8 cellular contexts compared by ENCODE assay signal in genomic region chrX:46913710-46914109, GRCh38. TPM values are rescaled to one million over a fixed set of nuclear protein-coding genes. Genes with fewer than 3 reads are reported as not detected.
DNase-seq lines count a peak whose midpoint lies in the region; ATAC-seq and TF ChIP-seq lines count a peak whose summit lies in the region.

No MANE protein-coding gene starts in this region.

- ATAC-seq in activated T-helper 17 cell treated with anti-CD3 and anti-CD28 coated beads, Interleukin-2, amount 50 U/mL, for 72 hours (replicated peaks), result no peak
- ATAC-seq in HG03175 (IDR thresholded peaks at IDR 0.05; ENCODE audit: unreplicated experiment), result no peak

- H3K4me2 ChIP-seq in smooth muscle cell, result peak overlapping the region; percentile 86

- H3K27ac Mint-ChIP-seq in activated T-helper 17 cell treated with anti-CD3 and anti-CD28 coated beads, Interleukin-2, amount 50 U/mL, for 72 hours, result no peak overlapping the region

- H3K27me3 ChIP-seq in A673 (replicated peaks; ENCODE audit: insufficient read depth, low read depth, low read length, poor library complexity), result no peaks in the 10 kb centered on the region
- peaks cover 8% of the 10 kb centered on the region for H3K27me3 ChIP-seq in HAP-1 (ENCODE audit: low read depth)
- no peaks in the 10 kb centered on the region for H3K27me3 ChIP-seq in iPS DF 6.9 (ENCODE audit: control insufficient read depth, insufficient read depth, low read length)
- no peaks in the 10 kb centered on the region for H3K27me3 ChIP-seq in smooth muscle cell (ENCODE audit: low read depth)

- no peaks in the 10 kb centered on the region for H3K36me3 Mint-ChIP-seq in activated T-helper 17 cell treated with anti-CD3 and anti-CD28 coated beads, Interleukin-2, amount 50 U/mL, for 72 hours (ENCODE audit: low read depth)

- CTCF ChIA-PET in A673 (lab: Charles Lee), result interaction anchor here (1.0 kb wide), 1 partner anchor 9 kb away, joined by 3 read pairs; no protein-coding TSS in a partner anchor

- H3K9ac ChIP-seq in smooth muscle cell (ENCODE audit: low read depth), result peak overlapping the region; percentile 50

- TSS peak; percentile 44 for BruUV-seq in A673 (replicated peaks; lab: Mats Ljungman, UMichigan)

- H3K27ac ChIP-seq in A673 (ENCODE audit: low read depth, low read length, poor library complexity, severe bottlenecking), result peak overlapping the region; percentile 85
- no peak overlapping the region for H3K27ac ChIP-seq in iPS DF 6.9 (ENCODE audit: low read length)
- no peak overlapping the region for H3K27ac ChIP-seq in smooth muscle cell (ENCODE audit: low read depth)

- no peaks in the 10 kb centered on the region for H3K36me3 ChIP-seq in A673 (ENCODE audit: insufficient read depth, low read length, poor library complexity, severe bottlenecking)
- H3K36me3 ChIP-seq in HAP-1 (replicated peaks), result no peaks in the 10 kb centered on the region
- H3K36me3 ChIP-seq in iPS DF 6.9 (ENCODE audit: control insufficient read depth, insufficient read depth, low read length), result no peaks in the 10 kb centered on the region
- no peaks in the 10 kb centered on the region for H3K36me3 ChIP-seq in smooth muscle cell (ENCODE audit: low read depth)

- H3K4me1 ChIP-seq in A673 (ENCODE audit: insufficient read depth, low read length, poor library complexity, severe bottlenecking), result peaks cover 5% of the 10 kb centered on the region
- H3K4me1 ChIP-seq in HAP-1, result peaks cover 7% of the 10 kb centered on the region
- H3K4me1 ChIP-seq in iPS DF 6.9 (ENCODE audit: control insufficient read depth, insufficient read depth, low read length), result no peaks in the 10 kb centered on the region; the same call in 1 of the 2 replicates
- peaks cover 6% of the 10 kb centered on the region for H3K4me1 ChIP-seq in smooth muscle cell (ENCODE audit: low read depth)

- H3K4me1 Mint-ChIP-seq in activated T-helper 17 cell treated with anti-CD3 and anti-CD28 coated beads, Interleukin-2, amount 50 U/mL, for 72 hours, result peaks cover 3% of the 10 kb centered on the region

- peak overlapping the region; percentile 78 for H3K4me3 ChIP-seq in A673 (ENCODE audit: low read depth, low read length, poor library complexity, severe bottlenecking)
- H3K4me3 ChIP-seq in HAP-1, result peak overlapping the region; percentile 70
- peak overlapping the region; percentile 87; the same call in 1 of the 2 replicates for H3K4me3 ChIP-seq in iPS DF 6.9 (ENCODE audit: low read length)
- peak overlapping the region; percentile 59 for H3K4me3 ChIP-seq in smooth muscle cell

- peak overlapping the region; percentile 69 for H3K4me3 Mint-ChIP-seq in activated T-helper 17 cell treated with anti-CD3 and anti-CD28 coated beads, Interleukin-2, amount 50 U/mL, for 72 hours

- H3K9me3 Mint-ChIP-seq in activated T-helper 17 cell treated with anti-CD3 and anti-CD28 coated beads, Interleukin-2, amount 50 U/mL, for 72 hours, result no peaks in the 10 kb centered on the region

- DNase-seq in A673 (ENCODE audit: low spot score) (peak; percentile 25), HAP-1 (ENCODE audit: low spot score in 2 of 2) (peak; percentile 24 to 39), iPS DF 6.9 (ENCODE audit: low read depth, low spot score) (no peak), smooth muscle cell (lab: John Stamatoyannopoulos, UW; ENCODE audit: unreplicated experiment) (no peak), NCI-H1092 treated with DMSO at 0.1 percent for 48 hours (lab: John Stamatoyannopoulos, UW) (no peak), amygdala (lab: John Stamatoyannopoulos, UW) (no peak)

- TF ChIP-seq CTCF in A673 (conservative IDR thresholded peaks at IDR 0.05; ENCODE audit: low read depth, low read length), result no peak
- TF ChIP-seq CTCF in smooth muscle cell (IDR thresholded peaks at IDR 0.05; ENCODE audit: borderline replicate concordance, insufficient read depth, poor library complexity, severe bottlenecking), result no peak

- H3K27me3 Mint-ChIP-seq in activated T-helper 17 cell treated with anti-CD3 and anti-CD28 coated beads, Interleukin-2, amount 50 U/mL, for 72 hours, result peaks cover 31% of the 10 kb centered on the region

- H3F3A ChIP-seq in smooth muscle cell (ENCODE audit: low read depth), result no peaks in the 10 kb centered on the region

- intact Hi-C loops in A673 (cut with micrococcal nuclease; ENCODE audit: unreplicated experiment), result no loop called here

- in situ Hi-C loops in HAP-1 (cut with MboI; ENCODE audit: low sequenced_read_pairs), result loop anchor here (10.0 kb wide), 1 partner anchor 111 kb away; no protein-coding TSS in a partner anchor

- H3K9me3 ChIP-seq in A673 (ENCODE audit: low read depth, low read length, poor library complexity, severe bottlenecking), result no peaks in the 10 kb centered on the region
- no peaks in the 10 kb centered on the region for H3K9me3 ChIP-seq in HAP-1
- no peaks in the 10 kb centered on the region for H3K9me3 ChIP-seq in iPS DF 6.9 (ENCODE audit: control insufficient read depth, insufficient read depth, low read length)
- no peaks in the 10 kb centered on the region for H3K9me3 ChIP-seq in smooth muscle cell (replicated peaks; ENCODE audit: low read depth)

- no CpG with 5 or more reads among the region's 14 CpGs for WGBS in iPS DF 6.9 (ENCODE audit: insufficient coverage, insufficient read length)
- WGBS in smooth muscle cell (ENCODE audit: low lambda C conversion rate), result 36% methylated on average over 14 of the region's 14 CpGs

- peak overlapping the region; percentile 32 for H2AFZ ChIP-seq in smooth muscle cell (ENCODE audit: low read depth)

- no peaks in the 10 kb centered on the region for H4K20me1 ChIP-seq in smooth muscle cell (ENCODE audit: low read depth)

- POLR2A ChIA-PET in A673 (lab: Charles Lee; ENCODE audit: low non-redundant PET), result no interaction called here

- peaks cover 32% of the 10 kb centered on the region for H3K79me2 ChIP-seq in smooth muscle cell (ENCODE audit: low read depth)

RNA-seq across cellular contexts. Expression of gene JADE3, which starts 1.5 kb away (rescaled TPM):
- total RNA-seq in A673 (2021) (42.4 and 48.5 TPM in 2 replicates), smooth muscle cell (6.7 and 7.2 TPM in 2 replicates)
- 1 to 10 TPM in 1 of 2 donors, under 1 TPM in 1; 0.54 to 1.3 TPM for total RNA-seq in activated T-helper 17 cell treated with anti-CD3 and anti-CD28 coated beads, Interleukin-2, amount 50 U/mL, for 72 hours
- 2.0 and 4.3 TPM in 2 replicates for polyA plus RNA-seq in smooth muscle cell

Comparison
In these comparisons a context has a peak if more than half of its experiments do, and no peak if none do; other contexts are left out.
1. DNase-seq: peak in A673 (single experiment) and HAP-1 (2 of 2); none in iPS DF 6.9 (single experiment), smooth muscle cell (single experiment), NCI-H1092 treated with DMSO at 0.1 percent for 48 hours (single experiment) and amygdala (0 of 56).
2. Peak in every context shown above with its lines, with median percentiles within 50 percentile points of each other: H3K4me3 ChIP-seq.